ENCODE assay signal across 12 cellular contexts in genomic region chr12:65649126-65649525, GRCh38.
DNase-seq lines count a peak whose midpoint lies in the region; ATAC-seq and TF ChIP-seq lines count a peak whose summit lies in the region.
"Had no signal": no experiment of that assay in that cellular context is flagged by ENCODE, and none has a peak within 500 bp of the region (broad histone marks: within the 10 kb centered on the region; RNA-seq: fewer than 3 reads in every experiment).

No MANE protein-coding gene starts in this region.

- no peak overlapping the region for H4K91ac ChIP-seq in mesenchymal stem cell (ENCODE audit: low read length)

- DNase-seq in AG04450 (ENCODE audit: low read depth, low spot score) (peak; percentile 93), chondrocyte (ENCODE audit: low spot score) (no peak), mesenchymal stem cell (peak; percentile 94), mesothelial cell of epicardium (ENCODE audit: low spot score in 2 of 2, unreplicated experiment in 2 of 2) (no peak), CD14-positive monocyte (ENCODE audit: low spot score) (no peak)
- DNase-seq: activated effector memory CD4-positive, alpha-beta T cell treated with Interleukin-2 at 50 U/mL for 16 hours; NCI-H146; T-helper 17 cell had no signal

- 0% methylated on average over 3 of the region's 3 CpGs for WGBS in mesenchymal stem cell

- H3K27ac ChIP-seq in AG04450 (ENCODE audit: low read depth, low read length) (peak overlapping the region; percentile 63), mesenchymal stem cell (ENCODE audit: low read length, poor library complexity, severe bottlenecking) (peak overlapping the region; percentile 72)
- H3K27ac ChIP-seq: neutrophil had no signal

- ATAC-seq in HG03196 (IDR thresholded peaks at IDR 0.05; ENCODE audit: unreplicated experiment), result no peak
- ATAC-seq in HG03025 (IDR thresholded peaks at IDR 0.05; ENCODE audit: low FRiP score, unreplicated experiment), result no peak
- ATAC-seq: T-helper 17 cell had no signal

- no peaks in the 10 kb centered on the region for H3K4me1 ChIP-seq in mesenchymal stem cell (ENCODE audit: control insufficient read depth, insufficient read depth, low read depth, low read length)

- H3K18ac ChIP-seq in mesenchymal stem cell (ENCODE audit: low read depth in 1 of 2, low read length in 2 of 2), result no peak overlapping the region

- no peak overlapping the region for H2BK12ac ChIP-seq in mesenchymal stem cell (ENCODE audit: low read length in 2 of 2)

- H3K23ac ChIP-seq in mesenchymal stem cell (ENCODE audit: low read length in 2 of 2), result no peak overlapping the region

- peak; percentile 98 for TF ChIP-seq EP300 in Ishikawa (IDR thresholded peaks at IDR 0.05; ENCODE audit: borderline replicate concordance)

- no peak overlapping the region for H2AFZ ChIP-seq in mesenchymal stem cell (ENCODE audit: low read depth, low read length)

- intact Hi-C loops in CD14-positive monocyte (cut with micrococcal nuclease), result no loop called here

- H2BK120ac ChIP-seq in mesenchymal stem cell (ENCODE audit: low read depth, low read length), result no peak overlapping the region

- H2BK5ac ChIP-seq in mesenchymal stem cell (ENCODE audit: low read depth, low read length, poor library complexity, severe bottlenecking), result peak overlapping the region; percentile 5

- H3K4me3 Mint-ChIP-seq in chondrocyte (ENCODE audit: unreplicated experiment), result no peak overlapping the region
- no peak overlapping the region for H3K4me3 Mint-ChIP-seq in mesothelial cell of epicardium
- no peak overlapping the region for H3K4me3 Mint-ChIP-seq in CD14-positive monocyte
- H3K4me3 Mint-ChIP-seq: T-helper 17 cell had no signal

- H3K36me3 Mint-ChIP-seq in chondrocyte (ENCODE audit: low read depth) (no peaks in the 10 kb centered on the region), mesothelial cell of epicardium (no peaks in the 10 kb centered on the region), CD14-positive monocyte (no peaks in the 10 kb centered on the region)

- peaks cover 5% of the 10 kb centered on the region; the same call in 1 of the 2 replicates for H3K9me3 ChIP-seq in AG04450 (ENCODE audit: control insufficient read depth, insufficient read depth, low read length)
- H3K9me3 ChIP-seq in mesenchymal stem cell (ENCODE audit: control insufficient read depth, low read length), result peaks cover 2% of the 10 kb centered on the region
- H3K9me3 ChIP-seq: neutrophil had no signal

- TF ChIP-seq CTCF in AG04450 (IDR thresholded peaks at IDR 0.05; ENCODE audit: low read depth, low read length) (no peak), chondrocyte (IDR thresholded peaks at IDR 0.05) (no peak), mesothelial cell of epicardium (IDR thresholded peaks at IDR 0.05; ENCODE audit: unreplicated experiment) (no peak), CD14-positive monocyte (IDR thresholded peaks at IDR 0.05) (no peak)

- no peaks in the 10 kb centered on the region for H3K36me3 ChIP-seq in mesenchymal stem cell (ENCODE audit: control insufficient read depth in 1 of 2, insufficient read depth in 2 of 2, low read depth in 1 of 2, low read length in 2 of 2)
- H3K36me3 ChIP-seq: neutrophil had no signal

- H3K4me2 ChIP-seq in mesenchymal stem cell (ENCODE audit: low read length, poor library complexity, severe bottlenecking), result no peak overlapping the region

- peak overlapping the region; percentile 85 for H3K9ac ChIP-seq in mesenchymal stem cell (ENCODE audit: low read length)

- H3K27me3 ChIP-seq in AG04450 (ENCODE audit: control insufficient read depth, insufficient read depth, low read length), result no peaks in the 10 kb centered on the region
- no peaks in the 10 kb centered on the region for H3K27me3 ChIP-seq in mesenchymal stem cell (ENCODE audit: control insufficient read depth in 1 of 2, insufficient read depth in 1 of 2, low read length in 2 of 2)
- H3K27me3 ChIP-seq: neutrophil had no signal

- peaks cover 1% of the 10 kb centered on the region for H3K79me1 ChIP-seq in mesenchymal stem cell (replicated peaks; ENCODE audit: low read length, poor library complexity, severe bottlenecking)

- H3K4me1 Mint-ChIP-seq in chondrocyte (ENCODE audit: low read depth) (peaks cover 23% of the 10 kb centered on the region), mesothelial cell of epicardium (peaks cover 10% of the 10 kb centered on the region), CD14-positive monocyte (peaks cover 8% of the 10 kb centered on the region)
- H3K4me1 Mint-ChIP-seq: T-helper 17 cell had no signal

- no peak overlapping the region for H4K8ac ChIP-seq in mesenchymal stem cell (ENCODE audit: low read length)

- no peak overlapping the region for H3K4me3 ChIP-seq in AG04450 (ENCODE audit: low read depth, low read length)
- no peak overlapping the region for H3K4me3 ChIP-seq in mesenchymal stem cell (ENCODE audit: insufficient read depth in 1 of 2, low read depth in 1 of 2, low read length in 2 of 2)

- peak overlapping the region; percentile 58 for H3K27ac Mint-ChIP-seq in chondrocyte (ENCODE audit: unreplicated experiment)
- no peak overlapping the region for H3K27ac Mint-ChIP-seq in mesothelial cell of epicardium
- H3K27ac Mint-ChIP-seq in CD14-positive monocyte, result no peak overlapping the region
- H3K27ac Mint-ChIP-seq: T-helper 17 cell had no signal

- no peak overlapping the region for H2AK5ac ChIP-seq in mesenchymal stem cell (ENCODE audit: low read length, severe bottlenecking)

- no peak overlapping the region for H2BK15ac ChIP-seq in mesenchymal stem cell (ENCODE audit: low read depth, poor library complexity, severe bottlenecking)

- H3K27me3 Mint-ChIP-seq in chondrocyte (ENCODE audit: low read depth), result no peaks in the 10 kb centered on the region
- H3K27me3 Mint-ChIP-seq in mesothelial cell of epicardium (ENCODE audit: low read depth), result no peaks in the 10 kb centered on the region
- peaks cover 0 to 8% (median 7%) of the 10 kb centered on the region in 3 donors for H3K27me3 Mint-ChIP-seq in CD14-positive monocyte (ENCODE audit: low read depth in 3 of 3)

- no peak overlapping the region for H3K14ac ChIP-seq in mesenchymal stem cell (ENCODE audit: low read length in 2 of 2)

- TF ChIP-seq RAD21 in Ishikawa (IDR thresholded peaks at IDR 0.05; ENCODE audit: low read depth), result no peak; the same call in 1 of the 2 replicates

- H3K9me3 Mint-ChIP-seq in chondrocyte (ENCODE audit: low read depth) (peaks cover 7% of the 10 kb centered on the region), mesothelial cell of epicardium (peaks cover 4% of the 10 kb centered on the region), CD14-positive monocyte (peaks cover 0 to 6% (median 2%) of the 10 kb centered on the region in 7 donors)

- CTCF ChIA-PET in AG04450 (lab: Charles Lee), result interaction anchor here (1.5 to 2.2 kb wide), 2 partner anchors 47 to 92 kb away, joined by 5 to 7 read pairs; no protein-coding TSS in a partner anchor

- POLR2A ChIA-PET in AG04450 (lab: Yijun Ruan, JAX), result interaction anchor here (1.4 to 1.7 kb wide), 2 partner anchors 8 to 47 kb away, joined by 4 read pairs; no protein-coding TSS in a partner anchor

- H3K4ac ChIP-seq in mesenchymal stem cell (ENCODE audit: low read depth in 1 of 2, low read length in 2 of 2), result no peak overlapping the region

TF ChIP-seq in Ishikawa, 13 proteins besides CTCF, POLR2A, EP300 and RAD21:
- TF ChIP-seq TEAD4 (IDR thresholded peaks at IDR 0.05) (peak; percentile 81), CEBPB (IDR thresholded peaks at IDR 0.05) (peak; percentile 29; the same call in 1 of the 2 replicates), NFIC (IDR thresholded peaks at IDR 0.05) (peak; percentile 95), TCF12 (IDR thresholded peaks at IDR 0.05; ENCODE audit: low read depth) (peak; percentile 92), FOXM1 (IDR thresholded peaks at IDR 0.05; ENCODE audit: borderline replicate concordance, low read depth) (peak; percentile 95), MAX (IDR thresholded peaks at IDR 0.05) (peak; percentile 61), CREB1 (IDR thresholded peaks at IDR 0.05; ENCODE audit: low read depth) (no peak), TAF1 (IDR thresholded peaks at IDR 0.05; ENCODE audit: low read depth) (no peak), ZBTB7A (IDR thresholded peaks at IDR 0.05; ENCODE audit: low read depth) (no peak), EGR1 (IDR thresholded peaks at IDR 0.05) (no peak), YY1 (IDR thresholded peaks at IDR 0.05; ENCODE audit: low read depth) (no peak)
- TF ChIP-seq, protein P1, sequence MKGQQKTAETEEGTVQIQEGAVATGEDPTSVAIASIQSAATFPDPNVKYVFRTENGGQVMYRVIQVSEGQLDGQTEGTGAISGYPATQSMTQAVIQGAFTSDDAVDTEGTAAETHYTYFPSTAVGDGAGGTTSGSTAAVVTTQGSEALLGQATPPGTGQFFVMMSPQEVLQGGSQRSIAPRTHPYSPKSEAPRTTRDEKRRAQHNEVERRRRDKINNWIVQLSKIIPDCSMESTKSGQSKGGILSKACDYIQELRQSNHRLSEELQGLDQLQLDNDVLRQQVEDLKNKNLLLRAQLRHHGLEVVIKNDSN (IDR thresholded peaks at IDR 0.05), result no peak
- TF ChIP-seq, protein P2, sequence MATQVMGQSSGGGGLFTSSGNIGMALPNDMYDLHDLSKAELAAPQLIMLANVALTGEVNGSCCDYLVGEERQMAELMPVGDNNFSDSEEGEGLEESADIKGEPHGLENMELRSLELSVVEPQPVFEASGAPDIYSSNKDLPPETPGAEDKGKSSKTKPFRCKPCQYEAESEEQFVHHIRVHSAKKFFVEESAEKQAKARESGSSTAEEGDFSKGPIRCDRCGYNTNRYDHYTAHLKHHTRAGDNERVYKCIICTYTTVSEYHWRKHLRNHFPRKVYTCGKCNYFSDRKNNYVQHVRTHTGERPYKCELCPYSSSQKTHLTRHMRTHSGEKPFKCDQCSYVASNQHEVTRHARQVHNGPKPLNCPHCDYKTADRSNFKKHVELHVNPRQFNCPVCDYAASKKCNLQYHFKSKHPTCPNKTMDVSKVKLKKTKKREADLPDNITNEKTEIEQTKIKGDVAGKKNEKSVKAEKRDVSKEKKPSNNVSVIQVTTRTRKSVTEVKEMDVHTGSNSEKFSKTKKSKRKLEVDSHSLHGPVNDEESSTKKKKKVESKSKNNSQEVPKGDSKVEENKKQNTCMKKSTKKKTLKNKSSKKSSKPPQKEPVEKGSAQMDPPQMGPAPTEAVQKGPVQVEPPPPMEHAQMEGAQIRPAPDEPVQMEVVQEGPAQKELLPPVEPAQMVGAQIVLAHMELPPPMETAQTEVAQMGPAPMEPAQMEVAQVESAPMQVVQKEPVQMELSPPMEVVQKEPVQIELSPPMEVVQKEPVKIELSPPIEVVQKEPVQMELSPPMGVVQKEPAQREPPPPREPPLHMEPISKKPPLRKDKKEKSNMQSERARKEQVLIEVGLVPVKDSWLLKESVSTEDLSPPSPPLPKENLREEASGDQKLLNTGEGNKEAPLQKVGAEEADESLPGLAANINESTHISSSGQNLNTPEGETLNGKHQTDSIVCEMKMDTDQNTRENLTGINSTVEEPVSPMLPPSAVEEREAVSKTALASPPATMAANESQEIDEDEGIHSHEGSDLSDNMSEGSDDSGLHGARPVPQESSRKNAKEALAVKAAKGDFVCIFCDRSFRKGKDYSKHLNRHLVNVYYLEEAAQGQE (IDR thresholded peaks at IDR 0.05; ENCODE audit: low read depth), result no peak

Comparison
In these comparisons a context has a peak if more than half of its experiments do, and no peak if none do; other contexts are left out.
1. DNase-seq: peak in AG04450 (single experiment) and mesenchymal stem cell (single experiment); none in chondrocyte (single experiment), mesothelial cell of epicardium (0 of 2) and CD14-positive monocyte (single experiment).